ENCODE assay signal across 13 cellular contexts in genomic region chr2:237411683-237412349, GRCh38. TPM values are rescaled to one million over a fixed set of nuclear protein-coding genes. Genes with fewer than 3 reads are reported as not detected.
DNase-seq lines count a peak whose midpoint lies in the region; ATAC-seq and TF ChIP-seq lines count a peak whose summit lies in the region.
"Had no signal": no experiment of that assay in that cellular context is flagged by ENCODE, and none has a peak within 500 bp of the region (broad histone marks: within the 10 kb centered on the region; RNA-seq: fewer than 3 reads in every experiment).

No MANE protein-coding gene starts in this region.

- no peaks in the 10 kb centered on the region for H3K9me3 Mint-ChIP-seq in brain

- H3K9me3 ChIP-seq in right cardiac atrium (ENCODE audit: control insufficient read depth, low read length) (no peaks in the 10 kb centered on the region), sigmoid colon (no peaks in the 10 kb centered on the region)
- H3K9me3 ChIP-seq: BLaER1 treated with 17β-estradiol and CSF1 and Interleukin-3, amounts not matched to agents 10 nM and 100 nM had no signal

- H3K36me3 ChIP-seq in BJ (ENCODE audit: control insufficient read depth, insufficient read depth, low read length) = peaks cover 7% of the 10 kb centered on the region
- no peaks in the 10 kb centered on the region for H3K36me3 ChIP-seq in sigmoid colon
- H3K36me3 ChIP-seq: BLaER1 treated with 17β-estradiol and CSF1 and Interleukin-3, amounts not matched to agents 10 nM and 100 nM had no signal

- H3K4me1 ChIP-seq in right cardiac atrium (ENCODE audit: control insufficient read depth, insufficient read depth, low read length) = no peaks in the 10 kb centered on the region
- peaks cover 0 to 41% (median 26%) of the 10 kb centered on the region in 4 donors for H3K4me1 ChIP-seq in sigmoid colon

- peaks cover 6% of the 10 kb centered on the region for H3K36me3 Mint-ChIP-seq in brain

- peaks cover 21% of the 10 kb centered on the region for H3K4me1 Mint-ChIP-seq in brain

- TF ChIP-seq EP300 in sigmoid colon (IDR thresholded peaks at IDR 0.05) = no peak

- peaks cover 30% of the 10 kb centered on the region for H3K27me3 Mint-ChIP-seq in brain

- peak overlapping the region; percentile 94 for H3K4me3 ChIP-seq in BJ (ENCODE audit: low read depth, low read length)
- peak overlapping the region; percentile 56 for H3K4me3 ChIP-seq in right cardiac atrium (ENCODE audit: low read length)
- peak overlapping the region; percentile 53 to 81 (median 74) for H3K4me3 ChIP-seq in sigmoid colon
- H3K4me3 ChIP-seq: BLaER1 treated with 17β-estradiol and CSF1 and Interleukin-3, amounts not matched to agents 10 nM and 100 nM had no signal

- H3K4me3 Mint-ChIP-seq in brain = peak overlapping the region in 3 of 5 experiments; percentile 78 to 88 (median 84)

- H3K27ac ChIP-seq in right cardiac atrium (ENCODE audit: low read length) (peak overlapping the region; percentile 90), sigmoid colon (peak overlapping the region; percentile 84 to 96 (median 94))
- H3K27ac ChIP-seq: BLaER1 treated with 17β-estradiol and CSF1 and Interleukin-3, amounts not matched to agents 10 nM and 100 nM had no signal

- CTCF ChIA-PET in BJ (lab: Yijun Ruan, JAX) = interaction anchor here (0.8 to 5.9 kb wide), 18 partner anchors 10 to 290 kb away, joined by 3 to 44 read pairs (median 5); no protein-coding TSS in a partner anchor

- H3K27ac Mint-ChIP-seq in brain = peak overlapping the region in 3 of 5 experiments; percentile 67 to 81 (median 76)

- ATAC-seq in right cardiac atrium (peak in 1 of 2 donors; percentile 8), GM18498 (IDR thresholded peaks at IDR 0.05; ENCODE audit: unreplicated experiment) (no peak), GM19351 (IDR thresholded peaks at IDR 0.05; ENCODE audit: unreplicated experiment) (no peak)

- no peaks in the 10 kb centered on the region for H3K27me3 ChIP-seq in BJ (ENCODE audit: control insufficient read depth, insufficient read depth, low read length)
- no peaks in the 10 kb centered on the region for H3K27me3 ChIP-seq in right cardiac atrium (ENCODE audit: control insufficient read depth, insufficient read depth)
- H3K27me3 ChIP-seq in sigmoid colon = no peaks in the 10 kb centered on the region
- H3K27me3 ChIP-seq: BLaER1 treated with 17β-estradiol and CSF1 and Interleukin-3, amounts not matched to agents 10 nM and 100 nM had no signal

- intact Hi-C loops in right cardiac atrium (cut with DNase I) (loop anchor here (2.0 to 10.0 kb wide), 4 partner anchors 240 to 259 kb away; no protein-coding TSS in a partner anchor), sigmoid colon (cut with DNase I) (loop anchor here (2.0 kb wide), 1 partner anchor 285 kb away; no protein-coding TSS in a partner anchor)

- peak; percentile 35 to 48 for TF ChIP-seq POLR2A in sigmoid colon (IDR thresholded peaks at IDR 0.05)

- DNase-seq in BJ (ENCODE audit: low read depth) (no peak), right cardiac atrium (peak in 1 of 3 donors; percentile 68), sigmoid colon (peak; percentile 86), AML-193 (lab: John Stamatoyannopoulos, UW) (no peak), Kasumi-1 (lab: John Stamatoyannopoulos, UW) (no peak)
- DNase-seq: activated CD8-positive, alpha-beta memory T cell treated with anti-CD3 and anti-CD28 coated beads, Interleukin-2, amount 50 U/mL, for 48 hours; midbrain; substantia nigra; T-helper 9 cell had no signal

- no peak for TF ChIP-seq CTCF in BJ (IDR thresholded peaks at IDR 0.05; ENCODE audit: insufficient read depth, low read depth, low read length)
- TF ChIP-seq CTCF in brain (conservative IDR thresholded peaks at IDR 0.05) = no peak
- TF ChIP-seq CTCF in sigmoid colon (IDR thresholded peaks at IDR 0.05) = no peak

- POLR2A ChIA-PET in BJ (lab: Charles Lee) = interaction anchor here (0.5 to 1.4 kb wide), 2 partner anchors 154 to 276 kb away, joined by 4 read pairs; no protein-coding TSS in a partner anchor

- 60% methylated on average over 14 of the region's 14 CpGs for WGBS in right cardiac atrium
- WGBS in sigmoid colon, 2 donors = 71 to 74% methylated on average over 14 of the region's 14 CpGs

RNA-seq across cellular contexts. Expression of gene COL6A3, which starts 2.1 kb away (rescaled TPM):
- 522 and 695 TPM in 2 replicates for polyA plus RNA-seq in BJ (2011; rRNA removed)
- polyA minus RNA-seq in BJ (2011; rRNA and poly(A)+ RNA removed) = 839 and 1,058 TPM in 2 replicates
- polyA plus RNA-seq in brain (ENCODE audit: insufficient read depth, low read depth, low replicate concordance) = 4.8 TPM
- total RNA-seq in right cardiac atrium = 100 to 1,000 TPM in 3 of 4 donors, 10 to 100 TPM in 1; 54.4 to 191 (median 139) TPM
- polyA plus RNA-seq in right cardiac atrium = 33.2 TPM
- total RNA-seq in sigmoid colon = 100 to 1,000 TPM; 233 to 715 (median 381) TPM
- polyA plus RNA-seq in sigmoid colon = 10 to 100 TPM in 1 of 3 donors, 1 to 10 TPM in 2; 2.8 to 66.9 (median 9.0) TPM
